ENCODE assay signal across 1 cellular context in the genomic region with DNA sequence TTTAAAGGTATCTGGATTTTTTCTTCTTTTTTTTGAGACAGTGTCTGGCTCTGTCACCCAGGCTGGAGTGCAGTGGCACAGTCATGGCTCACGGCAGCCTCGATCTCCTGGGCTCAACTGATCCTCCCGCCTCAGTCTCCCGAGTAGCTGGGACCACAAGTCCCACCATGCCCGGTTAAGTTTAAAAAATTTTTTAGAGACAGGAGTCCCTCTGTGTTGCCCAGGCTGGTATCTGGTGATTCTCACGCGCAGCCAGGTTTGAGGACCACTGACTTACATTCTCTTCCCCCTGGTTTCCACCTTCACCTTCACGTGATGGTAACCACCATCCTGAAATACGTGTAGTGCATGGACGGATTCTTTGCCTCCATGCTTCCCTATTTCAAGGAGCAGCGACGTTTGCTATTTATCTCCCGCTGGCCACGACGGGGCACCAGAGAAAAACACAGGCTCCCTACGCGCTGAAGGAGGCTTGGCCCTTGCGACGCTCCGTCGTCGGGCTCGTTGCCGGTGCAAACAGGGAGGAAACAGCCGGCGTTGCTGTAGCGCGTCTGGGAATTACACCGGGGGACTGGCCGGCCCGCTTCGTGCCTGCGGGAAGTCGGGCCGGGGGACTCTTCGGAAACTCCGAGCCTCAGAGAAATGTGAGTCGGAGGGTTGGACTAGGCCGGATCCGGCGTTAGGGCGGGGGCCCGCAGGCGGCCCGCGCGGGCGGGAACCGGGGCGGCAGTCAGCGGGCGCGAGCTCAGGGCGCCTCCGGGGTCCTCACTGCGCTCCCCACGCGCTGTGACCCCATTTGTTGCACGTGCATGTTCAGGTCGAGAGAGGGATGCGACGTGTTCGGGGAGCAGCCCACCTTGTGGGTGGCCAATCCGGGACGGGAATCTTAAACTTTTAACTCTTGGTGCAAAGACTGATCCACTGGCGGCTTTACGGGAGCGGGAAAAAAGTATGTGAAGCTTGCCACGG.
TF ChIP-seq lines count a peak whose summit lies in the region.

A gene with protein sequence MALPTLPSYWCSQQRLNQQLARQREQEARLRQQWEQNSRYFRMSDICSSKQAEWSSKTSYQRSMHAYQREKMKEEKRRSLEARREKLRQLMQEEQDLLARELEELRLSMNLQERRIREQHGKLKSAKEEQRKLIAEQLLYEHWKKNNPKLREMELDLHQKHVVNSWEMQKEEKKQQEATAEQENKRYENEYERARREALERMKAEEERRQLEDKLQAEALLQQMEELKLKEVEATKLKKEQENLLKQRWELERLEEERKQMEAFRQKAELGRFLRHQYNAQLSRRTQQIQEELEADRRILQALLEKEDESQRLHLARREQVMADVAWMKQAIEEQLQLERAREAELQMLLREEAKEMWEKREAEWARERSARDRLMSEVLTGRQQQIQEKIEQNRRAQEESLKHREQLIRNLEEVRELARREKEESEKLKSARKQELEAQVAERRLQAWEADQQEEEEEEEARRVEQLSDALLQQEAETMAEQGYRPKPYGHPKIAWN (plus strand): TSS at position 492 of the 969 bp plus-strand sequence. CDS start 2,753 bp downstream, outside the sequence.

TF ChIP-seq in HepG2, 621 proteins besides CTCF, POLR2A, EP300 and RAD21 (continued from another document and continues in another):
- TF ChIP-seq GTF2F1 (IDR thresholded peaks at IDR 0.05; ENCODE audit: low read length) (no peak), SNAPC2 (CRISPR knock-in tag; IDR thresholded peaks at IDR 0.05) (peak; percentile 36; the same call in 1 of the 2 replicates), NONO (IDR thresholded peaks at IDR 0.05) (no peak), NONO (CRISPR knock-in tag; conservative IDR thresholded peaks at IDR 0.05) (peak; percentile 87), NCOA5 (CRISPR knock-in tag; IDR thresholded peaks at IDR 0.05) (no peak), GABPA (IDR thresholded peaks at IDR 0.05; ENCODE audit: low read depth, low read length) (no peak), GABPA (CRISPR knock-in tag; IDR thresholded peaks at IDR 0.05; ENCODE audit: low read depth) (peak; percentile 49; the same call in 1 of the 2 replicates), ZNF335 (CRISPR knock-in tag; IDR thresholded peaks at IDR 0.05) (peak; percentile 97), FOXK2 (IDR thresholded peaks at IDR 0.05) (peak; percentile 65; the same call in 1 of the 2 replicates), TP53 (CRISPR knock-in tag; conservative IDR thresholded peaks at IDR 0.05) (no peak), ZNF317 (CRISPR knock-in tag; IDR thresholded peaks at IDR 0.05) (peak; percentile 46; the same call in 1 of the 2 replicates), ZKSCAN8 (CRISPR knock-in tag; IDR thresholded peaks at IDR 0.05; ENCODE audit: borderline replicate concordance) (no peak), TAF1 (CRISPR knock-in tag; IDR thresholded peaks at IDR 0.05) (peak; percentile 71), NFATC3 (CRISPR knock-in tag; IDR thresholded peaks at IDR 0.05) (no peak), NFRKB (IDR thresholded peaks at IDR 0.05) (no peak), ZKSCAN1 (IDR thresholded peaks at IDR 0.05; ENCODE audit: low read length) (no peak), ZNF792 (CRISPR knock-in tag; IDR thresholded peaks at IDR 0.05) (peak; percentile 57; the same call in 1 of the 2 replicates), ZNF839 (CRISPR knock-in tag; IDR thresholded peaks at IDR 0.05; ENCODE audit: borderline replicate concordance) (no peak), KAT8 (CRISPR knock-in tag; IDR thresholded peaks at IDR 0.05) (peak; percentile 92), ZKSCAN5 (CRISPR knock-in tag; IDR thresholded peaks at IDR 0.05) (no peak), ZFP36 (IDR thresholded peaks at IDR 0.05; ENCODE audit: borderline replicate concordance, low read depth, low read length, partially characterized antibody) (no peak), MAF1 (CRISPR knock-in tag; IDR thresholded peaks at IDR 0.05; ENCODE audit: borderline replicate concordance) (no peak), PITX1 (CRISPR knock-in tag; IDR thresholded peaks at IDR 0.05) (peak; percentile 82; the same call in 1 of the 2 replicates), ZNF205 (CRISPR knock-in tag; IDR thresholded peaks at IDR 0.05) (peak; percentile 64; the same call in 1 of the 2 replicates), SCMH1 (CRISPR knock-in tag; IDR thresholded peaks at IDR 0.05; ENCODE audit: borderline replicate concordance) (no peak)
- TF ChIP-seq, protein P1, sequence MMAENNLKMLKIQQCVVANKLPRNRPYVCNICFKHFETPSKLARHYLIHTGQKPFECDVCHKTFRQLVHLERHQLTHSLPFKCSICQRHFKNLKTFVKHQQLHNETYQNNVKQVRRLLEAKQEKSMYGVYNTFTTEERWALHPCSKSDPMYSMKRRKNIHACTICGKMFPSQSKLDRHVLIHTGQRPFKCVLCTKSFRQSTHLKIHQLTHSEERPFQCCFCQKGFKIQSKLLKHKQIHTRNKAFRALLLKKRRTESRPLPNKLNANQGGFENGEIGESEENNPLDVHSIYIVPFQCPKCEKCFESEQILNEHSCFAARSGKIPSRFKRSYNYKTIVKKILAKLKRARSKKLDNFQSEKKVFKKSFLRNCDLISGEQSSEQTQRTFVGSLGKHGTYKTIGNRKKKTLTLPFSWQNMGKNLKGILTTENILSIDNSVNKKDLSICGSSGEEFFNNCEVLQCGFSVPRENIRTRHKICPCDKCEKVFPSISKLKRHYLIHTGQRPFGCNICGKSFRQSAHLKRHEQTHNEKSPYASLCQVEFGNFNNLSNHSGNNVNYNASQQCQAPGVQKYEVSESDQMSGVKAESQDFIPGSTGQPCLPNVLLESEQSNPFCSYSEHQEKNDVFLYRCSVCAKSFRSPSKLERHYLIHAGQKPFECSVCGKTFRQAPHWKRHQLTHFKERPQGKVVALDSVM (CRISPR knock-in tag; IDR thresholded peaks at IDR 0.05) = peak; percentile 28; the same call in 1 of the 2 replicates
- TF ChIP-seq, protein P2, sequence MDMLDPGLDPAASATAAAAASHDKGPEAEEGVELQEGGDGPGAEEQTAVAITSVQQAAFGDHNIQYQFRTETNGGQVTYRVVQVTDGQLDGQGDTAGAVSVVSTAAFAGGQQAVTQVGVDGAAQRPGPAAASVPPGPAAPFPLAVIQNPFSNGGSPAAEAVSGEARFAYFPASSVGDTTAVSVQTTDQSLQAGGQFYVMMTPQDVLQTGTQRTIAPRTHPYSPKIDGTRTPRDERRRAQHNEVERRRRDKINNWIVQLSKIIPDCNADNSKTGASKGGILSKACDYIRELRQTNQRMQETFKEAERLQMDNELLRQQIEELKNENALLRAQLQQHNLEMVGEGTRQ (IDR thresholded peaks at IDR 0.05; ENCODE audit: low read depth, low read length) = no peak
- TF ChIP-seq, protein P2 (CRISPR knock-in tag; IDR thresholded peaks at IDR 0.05; ENCODE audit: borderline replicate concordance) = no peak
- TF ChIP-seq, protein P3, sequence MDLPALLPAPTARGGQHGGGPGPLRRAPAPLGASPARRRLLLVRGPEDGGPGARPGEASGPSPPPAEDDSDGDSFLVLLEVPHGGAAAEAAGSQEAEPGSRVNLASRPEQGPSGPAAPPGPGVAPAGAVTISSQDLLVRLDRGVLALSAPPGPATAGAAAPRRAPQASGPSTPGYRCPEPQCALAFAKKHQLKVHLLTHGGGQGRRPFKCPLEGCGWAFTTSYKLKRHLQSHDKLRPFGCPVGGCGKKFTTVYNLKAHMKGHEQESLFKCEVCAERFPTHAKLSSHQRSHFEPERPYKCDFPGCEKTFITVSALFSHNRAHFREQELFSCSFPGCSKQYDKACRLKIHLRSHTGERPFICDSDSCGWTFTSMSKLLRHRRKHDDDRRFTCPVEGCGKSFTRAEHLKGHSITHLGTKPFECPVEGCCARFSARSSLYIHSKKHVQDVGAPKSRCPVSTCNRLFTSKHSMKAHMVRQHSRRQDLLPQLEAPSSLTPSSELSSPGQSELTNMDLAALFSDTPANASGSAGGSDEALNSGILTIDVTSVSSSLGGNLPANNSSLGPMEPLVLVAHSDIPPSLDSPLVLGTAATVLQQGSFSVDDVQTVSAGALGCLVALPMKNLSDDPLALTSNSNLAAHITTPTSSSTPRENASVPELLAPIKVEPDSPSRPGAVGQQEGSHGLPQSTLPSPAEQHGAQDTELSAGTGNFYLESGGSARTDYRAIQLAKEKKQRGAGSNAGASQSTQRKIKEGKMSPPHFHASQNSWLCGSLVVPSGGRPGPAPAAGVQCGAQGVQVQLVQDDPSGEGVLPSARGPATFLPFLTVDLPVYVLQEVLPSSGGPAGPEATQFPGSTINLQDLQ (CRISPR knock-in tag; IDR thresholded peaks at IDR 0.05) = no peak
- TF ChIP-seq, protein P4, sequence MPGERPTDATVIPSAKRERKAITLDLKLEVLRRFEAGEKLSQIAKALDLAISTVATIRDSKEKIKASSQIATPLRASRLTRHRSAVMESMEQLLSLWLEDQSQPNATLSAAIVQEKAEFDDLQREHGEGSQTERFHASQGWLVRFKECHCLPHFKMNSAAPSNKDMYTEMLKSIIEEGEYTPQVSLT (CRISPR knock-in tag; IDR thresholded peaks at IDR 0.05; ENCODE audit: borderline replicate concordance, low read depth) = no peak
- TF ChIP-seq, protein P5, sequence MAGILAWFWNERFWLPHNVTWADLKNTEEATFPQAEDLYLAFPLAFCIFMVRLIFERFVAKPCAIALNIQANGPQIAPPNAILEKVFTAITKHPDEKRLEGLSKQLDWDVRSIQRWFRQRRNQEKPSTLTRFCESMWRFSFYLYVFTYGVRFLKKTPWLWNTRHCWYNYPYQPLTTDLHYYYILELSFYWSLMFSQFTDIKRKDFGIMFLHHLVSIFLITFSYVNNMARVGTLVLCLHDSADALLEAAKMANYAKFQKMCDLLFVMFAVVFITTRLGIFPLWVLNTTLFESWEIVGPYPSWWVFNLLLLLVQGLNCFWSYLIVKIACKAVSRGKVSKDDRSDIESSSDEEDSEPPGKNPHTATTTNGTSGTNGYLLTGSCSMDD (CRISPR knock-in tag; IDR thresholded peaks at IDR 0.05) = no peak
- TF ChIP-seq, protein P6, sequence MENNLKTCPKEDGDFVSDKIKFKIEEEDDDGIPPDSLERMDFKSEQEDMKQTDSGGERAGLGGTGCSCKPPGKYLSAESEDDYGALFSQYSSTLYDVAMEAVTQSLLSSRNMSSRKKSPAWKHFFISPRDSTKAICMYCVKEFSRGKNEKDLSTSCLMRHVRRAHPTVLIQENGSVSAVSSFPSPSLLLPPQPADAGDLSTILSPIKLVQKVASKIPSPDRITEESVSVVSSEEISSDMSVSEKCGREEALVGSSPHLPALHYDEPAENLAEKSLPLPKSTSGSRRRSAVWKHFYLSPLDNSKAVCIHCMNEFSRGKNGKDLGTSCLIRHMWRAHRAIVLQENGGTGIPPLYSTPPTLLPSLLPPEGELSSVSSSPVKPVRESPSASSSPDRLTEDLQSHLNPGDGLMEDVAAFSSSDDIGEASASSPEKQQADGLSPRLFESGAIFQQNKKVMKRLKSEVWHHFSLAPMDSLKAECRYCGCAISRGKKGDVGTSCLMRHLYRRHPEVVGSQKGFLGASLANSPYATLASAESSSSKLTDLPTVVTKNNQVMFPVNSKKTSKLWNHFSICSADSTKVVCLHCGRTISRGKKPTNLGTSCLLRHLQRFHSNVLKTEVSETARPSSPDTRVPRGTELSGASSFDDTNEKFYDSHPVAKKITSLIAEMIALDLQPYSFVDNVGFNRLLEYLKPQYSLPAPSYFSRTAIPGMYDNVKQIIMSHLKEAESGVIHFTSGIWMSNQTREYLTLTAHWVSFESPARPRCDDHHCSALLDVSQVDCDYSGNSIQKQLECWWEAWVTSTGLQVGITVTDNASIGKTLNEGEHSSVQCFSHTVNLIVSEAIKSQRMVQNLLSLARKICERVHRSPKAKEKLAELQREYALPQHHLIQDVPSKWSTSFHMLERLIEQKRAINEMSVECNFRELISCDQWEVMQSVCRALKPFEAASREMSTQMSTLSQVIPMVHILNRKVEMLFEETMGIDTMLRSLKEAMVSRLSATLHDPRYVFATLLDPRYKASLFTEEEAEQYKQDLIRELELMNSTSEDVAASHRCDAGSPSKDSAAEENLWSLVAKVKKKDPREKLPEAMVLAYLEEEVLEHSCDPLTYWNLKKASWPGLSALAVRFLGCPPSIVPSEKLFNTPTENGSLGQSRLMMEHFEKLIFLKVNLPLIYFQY (CRISPR knock-in tag; IDR thresholded peaks at IDR 0.05; ENCODE audit: borderline replicate concordance) = 0 out of 2 replicates have a peak, but pooled peaks have one; percentile 56
- TF ChIP-seq, protein P7, sequence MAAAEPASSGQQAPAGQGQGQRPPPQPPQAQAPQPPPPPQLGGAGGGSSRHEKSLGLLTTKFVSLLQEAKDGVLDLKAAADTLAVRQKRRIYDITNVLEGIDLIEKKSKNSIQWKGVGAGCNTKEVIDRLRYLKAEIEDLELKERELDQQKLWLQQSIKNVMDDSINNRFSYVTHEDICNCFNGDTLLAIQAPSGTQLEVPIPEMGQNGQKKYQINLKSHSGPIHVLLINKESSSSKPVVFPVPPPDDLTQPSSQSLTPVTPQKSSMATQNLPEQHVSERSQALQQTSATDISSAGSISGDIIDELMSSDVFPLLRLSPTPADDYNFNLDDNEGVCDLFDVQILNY (CRISPR knock-in tag; conservative IDR thresholded peaks at IDR 0.05) = no peak; the same call in 1 of the 2 replicates
- TF ChIP-seq, protein P8, sequence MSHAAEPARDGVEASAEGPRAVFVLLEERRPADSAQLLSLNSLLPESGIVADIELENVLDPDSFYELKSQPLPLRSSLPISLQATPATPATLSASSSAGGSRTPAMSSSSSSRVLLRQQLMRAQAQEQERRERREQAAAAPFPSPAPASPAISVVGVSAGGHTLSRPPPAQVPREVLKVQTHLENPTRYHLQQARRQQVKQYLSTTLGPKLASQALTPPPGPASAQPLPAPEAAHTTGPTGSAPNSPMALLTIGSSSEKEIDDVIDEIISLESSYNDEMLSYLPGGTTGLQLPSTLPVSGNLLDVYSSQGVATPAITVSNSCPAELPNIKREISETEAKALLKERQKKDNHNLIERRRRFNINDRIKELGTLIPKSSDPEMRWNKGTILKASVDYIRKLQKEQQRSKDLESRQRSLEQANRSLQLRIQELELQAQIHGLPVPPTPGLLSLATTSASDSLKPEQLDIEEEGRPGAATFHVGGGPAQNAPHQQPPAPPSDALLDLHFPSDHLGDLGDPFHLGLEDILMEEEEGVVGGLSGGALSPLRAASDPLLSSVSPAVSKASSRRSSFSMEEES (CRISPR knock-in tag; IDR thresholded peaks at IDR 0.05) = no peak
